Comparison of ENCODE assay signal across 1 cellular context in genomic region chr5:10705736-10706135, GRCh38.
TF ChIP-seq lines count a peak whose summit lies in the region.

No MANE protein-coding gene starts in this region.

TF ChIP-seq in GM23338, 12 proteins besides CTCF, POLR2A, EP300 and RAD21 (continued from another document):
- no peak for TF ChIP-seq ZNF331 (CRISPR knock-in tag; IDR thresholded peaks at IDR 0.05; ENCODE audit: low read depth)
